In genomic region chr4:173357939-173358338, GRCh38 we compare ENCODE assay signal across 21 cellular contexts. TPM values are rescaled to one million over a fixed set of nuclear protein-coding genes. Genes with fewer than 3 reads are reported as not detected.
DNase-seq lines count a peak whose midpoint lies in the region; ATAC-seq, FAIRE-seq and TF ChIP-seq lines count a peak whose summit lies in the region.
"Had no signal": no experiment of that assay in that cellular context is flagged by ENCODE, and none has a peak within 500 bp of the region (broad histone marks: within the 10 kb centered on the region; RNA-seq: fewer than 3 reads in every experiment).

No MANE protein-coding gene starts in this region.

- no peak for TF ChIP-seq EP300 in K562 (IDR thresholded peaks at IDR 0.05; ENCODE audit: low read length)

- DNase-seq in NCI-H1092 treated with DMSO at 0.1 percent for 48 hours (lab: John Stamatoyannopoulos, UW) (peak; percentile 22), NCI-H1092 (lab: John Stamatoyannopoulos, UW) (no peak), DMS79 (lab: John Stamatoyannopoulos, UW) (peak; percentile 13), NCI-H2029 treated with DMSO at 0.1 percent for 48 hours (lab: John Stamatoyannopoulos, UW) (peak; percentile 26), K562 (ENCODE audit: extremely low read depth in 1 of 4, low spot score in 3 of 4) (no peak), NCI-H510A treated with DMSO at 0.1 percent for 48 hours (lab: John Stamatoyannopoulos, UW) (no peak)
- DNase-seq in activated naive CD4-positive, alpha-beta T cell treated with Interleukin-2 at 50 U/mL for 16 hours = no peak
- DNase-seq: 8988T, DMS 273 treated with DMSO at 0.1 percent for 48 hours, EL, NCI-H1694 treated with DMSO at 0.1 percent for 48 hours, NCI-H524, OCI-M1, Right ventricle myocardium superior, SW 1271 had no signal

- H3K36me3 ChIP-seq in K562 (ENCODE audit: control insufficient read depth, insufficient read depth, low read length) = no peaks in the 10 kb centered on the region

- TF ChIP-seq POLR2A in K562 (conservative IDR thresholded peaks at IDR 0.05) = no peak

- in situ Hi-C loops in K562 (cut with MboI) = no loop called here

- intact Hi-C loops in K562 (cut with micrococcal nuclease) = no loop called here

- CTCF ChIA-PET in K562 (lab: Yijun Ruan, JAX; ENCODE audit: low intra/inter-chr PET ratio) = no interaction called here

- no peaks in the 10 kb centered on the region for H3K9me1 ChIP-seq in K562 (ENCODE audit: control insufficient read depth, insufficient read depth, low read length)

- H3K4me2 ChIP-seq in K562 (ENCODE audit: insufficient read depth, low read length) = no peak overlapping the region
- H3K4me2 ChIP-seq: GM23338 had no signal

- TF ChIP-seq RAD21 in K562 (CRISPR knock-in tag; conservative IDR thresholded peaks at IDR 0.05 in 1 of 2, IDR thresholded peaks at IDR 0.05 in 1 of 2) = no peak

- H2AFZ ChIP-seq in K562 (ENCODE audit: low read depth, low read length) = no peak overlapping the region
- H2AFZ ChIP-seq: GM23338 had no signal

- no peak overlapping the region for H3K27ac ChIP-seq in K562 (ENCODE audit: extremely low read depth, low read depth, low read length)

- 0 out of 3 replicates have a peak, but pooled peaks have one; percentile 29 for ATAC-seq in K562
- no peak for ATAC-seq in HG03039 (IDR thresholded peaks at IDR 0.05; ENCODE audit: unreplicated experiment)
- ATAC-seq: GM12878, GM23338, HCT116 had no signal

- TF ChIP-seq CTCF in K562 (IDR thresholded peaks at IDR 0.05 in 2 of 3, conservative IDR thresholded peaks at IDR 0.05 in 1 of 3; ENCODE audit: insufficient read depth in 2 of 3, low read depth in 1 of 3, low read length in 3 of 3) = no peak

- H3K27me3 ChIP-seq in K562 (ENCODE audit: control insufficient read depth in 2 of 2, insufficient read depth in 2 of 2, low read length in 2 of 2) = no peaks in the 10 kb centered on the region

- POLR2A ChIA-PET in K562 (lab: Yijun Ruan, JAX) = interaction anchor here (0.9 to 1.9 kb wide), 4 partner anchors 11 to 22 kb away, joined by 3 to 6 read pairs (median 6); no protein-coding TSS in a partner anchor

- no peak overlapping the region for H3K4me3 ChIP-seq in K562
- H3K4me3 ChIP-seq: GM12878, GM23338 had no signal

- no peaks in the 10 kb centered on the region for H3K4me1 ChIP-seq in K562 (replicated peaks in 1 of 2; ENCODE audit: control insufficient read depth in 2 of 2, insufficient read depth in 2 of 2, low read length in 2 of 2)

- no TSS peak for BruUV-seq in K562 (replicated peaks; lab: Mats Ljungman, UMichigan)

- no peak overlapping the region for H3K9ac ChIP-seq in K562 (ENCODE audit: insufficient read depth in 1 of 2, low read depth in 2 of 2, low read length in 2 of 2)

- FAIRE-seq in K562 (lab: Jason Lieb, UNC) = no peak
- FAIRE-seq: GM12878 had no signal

- H4K20me1 ChIP-seq in K562 (replicated peaks; ENCODE audit: control insufficient read depth, insufficient read depth, low read length) = no peaks in the 10 kb centered on the region

- no peaks in the 10 kb centered on the region for H3K79me2 ChIP-seq in K562 (ENCODE audit: control insufficient read depth, insufficient read depth, low read length)

- H3K9me3 ChIP-seq in K562 (replicated peaks; ENCODE audit: control insufficient read depth, insufficient read depth, low read depth, low read length) = no peaks in the 10 kb centered on the region

- WGBS in K562 (ENCODE audit: insufficient coverage, low coverage, missing lambda C conversion rate) = 20% methylated on average over 2 of the region's 2 CpGs

TF ChIP-seq in K562, 482 proteins besides CTCF, POLR2A, EP300 and RAD21:
- TF ChIP-seq EHMT2 (IDR thresholded peaks at IDR 0.05) = no peak
- TF ChIP-seq ATF3 (IDR thresholded peaks at IDR 0.05) = no peak
- no peak for TF ChIP-seq ATF3 (CRISPR knock-in tag; conservative IDR thresholded peaks at IDR 0.05)

RNA-seq across cellular contexts. Expression of gene SAP30, which starts 12.8 kb away (rescaled TPM):
- 4.1 and 6.4 TPM in 2 replicates for total RNA-seq in K562 (2011; cell fraction: chromatin; rRNA removed; ENCODE audit: low replicate concordance)
- total RNA-seq in K562 (2011; cell fraction: nucleolus; rRNA removed) = 7.8 and 9.5 TPM in 2 replicates
- 3.2 and 6.7 TPM in 2 replicates for total RNA-seq in K562 (2011; cell fraction: nucleoplasm; rRNA removed)
- total RNA-seq in K562 (2014; rRNA removed) (47.6 and 50.3 TPM in 2 replicates), K562 (2014; rRNA removed; fragmentation: Illumina TruSeq; extraction: Trizol) (31.8 and 32.7 TPM in 2 replicates), K562 (2015; rRNA removed; fragmentation: Illumina TruSeq; extraction: Trizol) (43.9 and 51.1 TPM in 2 replicates), K562 (2021) (28.5 and 32.6 TPM in 2 replicates)
- polyA plus RNA-seq in K562 (2011; rRNA removed) (29.8 and 42.8 TPM in 2 replicates), K562 (2014; fragmentation: Illumina TruSeq; extraction: Trizol) (26.1 and 31.2 TPM in 2 replicates), K562 (2014; fragmentation: Nextera tagmentation; extraction: Ambion mirVana) (1 to 10 TPM; 5.9 to 6.9 TPM), K562 (2014; rRNA removed) (41.4 and 43.2 TPM in 2 replicates)
- 11.3 and 11.5 TPM in 2 replicates for polyA plus RNA-seq in K562 (2011; cell fraction: cytosol; rRNA removed)
- polyA plus RNA-seq in K562 (2011; cell fraction: nucleus; rRNA removed) = 8.1 and 9.0 TPM in 2 replicates
- polyA plus RNA-seq in K562 (2012) = 26.8 and 53.4 TPM in 2 replicates
- polyA minus RNA-seq in K562 (2011; rRNA and poly(A)+ RNA removed) = 13.2 and 14.1 TPM in 2 replicates
- polyA minus RNA-seq in K562 (2011; cell fraction: cytosol; rRNA and poly(A)+ RNA removed) = 7.4 and 10.6 TPM in 2 replicates
- polyA minus RNA-seq in K562 (2011; cell fraction: nucleus; rRNA and poly(A)+ RNA removed) = 6.9 and 11.6 TPM in 2 replicates

RNA-seq across cellular contexts. Expression of gene HMGB2, which starts 23.8 kb away (rescaled TPM):
- total RNA-seq in K562 (2011; cell fraction: chromatin; rRNA removed; ENCODE audit: low replicate concordance) = 56.7 and 220 TPM in 2 replicates
- 58.0 and 74.9 TPM in 2 replicates for total RNA-seq in K562 (2011; cell fraction: nucleolus; rRNA removed)
- total RNA-seq in K562 (2011; cell fraction: nucleoplasm; rRNA removed) = 99.8 and 119 TPM in 2 replicates
- total RNA-seq in K562 (2014; rRNA removed) = 443 and 555 TPM in 2 replicates
- total RNA-seq in K562 (2014; rRNA removed; fragmentation: Illumina TruSeq; extraction: Trizol) = 683 and 814 TPM in 2 replicates
- 521 and 540 TPM in 2 replicates for total RNA-seq in K562 (2015; rRNA removed; fragmentation: Illumina TruSeq; extraction: Trizol)
- total RNA-seq in K562 (2021) = 283 and 309 TPM in 2 replicates
- 436 and 626 TPM in 2 replicates for polyA plus RNA-seq in K562 (2011; rRNA removed)
- polyA plus RNA-seq in K562 (2011; cell fraction: cytosol; rRNA removed) = 63.6 and 149 TPM in 2 replicates
- polyA plus RNA-seq in K562 (2011; cell fraction: nucleus; rRNA removed) = 85.9 and 178 TPM in 2 replicates
- polyA plus RNA-seq in K562 (2012) = 459 and 564 TPM in 2 replicates
- polyA plus RNA-seq in K562 (2014; fragmentation: Illumina TruSeq; extraction: Trizol) = 656 and 724 TPM in 2 replicates
- polyA plus RNA-seq in K562 (2014; fragmentation: Nextera tagmentation; extraction: Ambion mirVana) = 100 to 1,000 TPM; 596 to 814 TPM
- polyA plus RNA-seq in K562 (2014; rRNA removed) = 678 and 822 TPM in 2 replicates
- polyA minus RNA-seq in K562 (2011; rRNA and poly(A)+ RNA removed) = 292 and 352 TPM in 2 replicates
- polyA minus RNA-seq in K562 (2011; cell fraction: cytosol; rRNA and poly(A)+ RNA removed) = 101 and 105 TPM in 2 replicates
- polyA minus RNA-seq in K562 (2011; cell fraction: nucleus; rRNA and poly(A)+ RNA removed) = 42.4 and 123 TPM in 2 replicates

RNA-seq across cellular contexts. Expression of gene SCRG1, which starts 41.0 kb away (rescaled TPM):
- not detected in 2 replicates for total RNA-seq in K562 (2011; cell fraction: chromatin; rRNA removed; ENCODE audit: low replicate concordance)
- total RNA-seq in K562 (2011; cell fraction: nucleolus; rRNA removed) = not detected in 2 replicates
- total RNA-seq in K562 (2011; cell fraction: nucleoplasm; rRNA removed) = not detected in 2 replicates
- not detected in 2 replicates for total RNA-seq in K562 (2014; rRNA removed)
- total RNA-seq in K562 (2014; rRNA removed; fragmentation: Illumina TruSeq; extraction: Trizol) = not detected in 2 replicates
- not detected in 2 replicates for total RNA-seq in K562 (2015; rRNA removed; fragmentation: Illumina TruSeq; extraction: Trizol)
- total RNA-seq in K562 (2021) = not detected in 2 replicates
- not detected in 2 replicates for polyA plus RNA-seq in K562 (2011; rRNA removed)
- polyA plus RNA-seq in K562 (2011; cell fraction: cytosol; rRNA removed) = not detected in 2 replicates
- polyA plus RNA-seq in K562 (2011; cell fraction: nucleus; rRNA removed) = not detected in 2 replicates
- 0.03 and 0.04 TPM in 2 replicates for polyA plus RNA-seq in K562 (2012)
- polyA plus RNA-seq in K562 (2014; fragmentation: Illumina TruSeq; extraction: Trizol) = not detected in 2 replicates
- polyA plus RNA-seq in K562 (2014; fragmentation: Nextera tagmentation; extraction: Ambion mirVana) = under 1 TPM; 0.01 TPM
- not detected in 2 replicates for polyA plus RNA-seq in K562 (2014; rRNA removed)
- not detected in 2 replicates for polyA minus RNA-seq in K562 (2011; rRNA and poly(A)+ RNA removed)
- polyA minus RNA-seq in K562 (2011; cell fraction: cytosol; rRNA and poly(A)+ RNA removed) = not detected in 2 replicates
- not detected in 2 replicates for polyA minus RNA-seq in K562 (2011; cell fraction: nucleus; rRNA and poly(A)+ RNA removed)
- total RNA-seq: GM12878; GM23338; LHCN-M2; T-helper 2 cell treated with Interferon-gamma antibody and Interleukin-4, amounts not matched to agents 100 ng/mL and 5 ng/mL, for 36 hours had no signal

Comparison
In these comparisons a context has a peak if more than half of its experiments do, and no peak if none do; other contexts are left out.
1. DNase-seq: peak in NCI-H1092 treated with DMSO at 0.1 percent for 48 hours (single experiment), DMS79 (single experiment) and NCI-H2029 treated with DMSO at 0.1 percent for 48 hours (single experiment); none in NCI-H1092 (single experiment), K562 (0 of 4), activated naive CD4-positive, alpha-beta T cell treated with Interleukin-2 at 50 U/mL for 16 hours (single experiment) and NCI-H510A treated with DMSO at 0.1 percent for 48 hours (single experiment).